In genomic region chr12:25644964-25645363, GRCh38 we compare ENCODE assay signal across 15 cellular contexts.
"Had no signal": no experiment of that assay in that cellular context is flagged by ENCODE, and none has a peak within 500 bp of the region (broad histone marks: within the 10 kb centered on the region; RNA-seq: fewer than 3 reads in every experiment).

No MANE protein-coding gene starts in this region.

- H3K27me3 ChIP-seq: dorsolateral prefrontal cortex, esophagus muscularis mucosa had no signal

- H3K27ac ChIP-seq: esophagus muscularis mucosa, lower lobe of right lung had no signal

- DNase-seq: activated CD4-positive, alpha-beta T cell treated with anti-CD3 and anti-CD28 coated beads for 1 hour; activated CD4-positive, alpha-beta T cell treated with anti-CD3 and anti-CD28 coated beads, Interleukin-2, amount 50 U/mL, for 48 hours; activated CD8-positive, alpha-beta memory T cell treated with anti-CD3 and anti-CD28 coated beads, Interleukin-2, amount 10 ng/mL, durations not matched to agents 7 days and 5 days; activated gamma-delta T cell; activated T-cell treated with anti-CD3 and anti-CD28 coated beads, Interleukin-2, amount 50 U/mL, for 4 hours; aorta; dorsolateral prefrontal cortex; lower lobe of right lung; naive B cell; retina; SW 1271; trophoblast cell had no signal

- H3K4me3 ChIP-seq: dorsolateral prefrontal cortex, esophagus muscularis mucosa, lower lobe of right lung, smooth muscle cell had no signal

- H3K36me3 ChIP-seq: esophagus muscularis mucosa, lower lobe of right lung had no signal

- H3K9me3 ChIP-seq: esophagus muscularis mucosa, lower lobe of right lung had no signal

- ATAC-seq: activated CD8-positive, alpha-beta memory T cell treated with anti-CD3 and anti-CD28 coated beads, Interleukin-2, amount 10 ng/mL, durations not matched to agents 7 days and 5 days; activated T-cell treated with anti-CD3 and anti-CD28 coated beads, Interleukin-2, amount 50 U/mL, for 4 hours; lower lobe of right lung; stimulated activated memory B cell treated with anti-CD40 and anti-IgM and Interleukin-4, amounts not matched to agents 10 μg/mL and 1 μg/mL and 100 μg/mL, for 72 hours had no signal
